Comparison of ENCODE assay signal across 34 cellular contexts in the genomic region with DNA sequence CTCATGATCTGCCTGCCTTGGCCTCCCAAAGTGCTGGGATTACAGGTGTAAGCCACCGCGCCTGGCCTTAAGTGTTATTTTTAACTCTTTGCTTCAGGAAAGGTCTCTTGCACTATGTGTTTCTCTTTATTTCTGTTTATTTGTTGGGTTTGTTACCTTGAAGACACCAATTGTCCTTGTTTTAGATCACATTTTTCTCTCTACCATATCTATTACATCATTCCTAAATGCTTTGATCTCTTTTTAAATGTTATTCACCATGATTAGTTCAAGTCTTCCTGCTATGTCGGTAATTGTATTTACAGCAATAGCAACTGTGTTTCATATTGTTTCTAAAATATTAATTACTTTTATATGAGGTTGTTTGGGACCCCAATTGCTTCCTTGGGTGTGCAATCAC.
"Had no signal": no experiment of that assay in that cellular context is flagged by ENCODE, and none has a peak within 500 bp of the region (broad histone marks: within the 10 kb centered on the region; RNA-seq: fewer than 3 reads in every experiment).

No MANE protein-coding gene starts in this region.

- DNase-seq: activated effector memory CD4-positive, alpha-beta T cell treated with anti-CD3 and anti-CD28 coated beads, Interleukin-2, amount 50 U/mL, for 16 hours; activated effector memory CD4-positive, alpha-beta T cell treated with Interleukin-2 at 50 U/mL for 16 hours; activated gamma-delta T cell; activated gamma-delta T cell treated with Interleukin-2 at 50 U/mL for 16 hours; activated naive CD4-positive, alpha-beta T cell; activated naive CD4-positive, alpha-beta T cell treated with anti-CD3 and anti-CD28 coated beads for 36 hours; activated naive CD4-positive, alpha-beta T cell treated with anti-CD3 and anti-CD28 coated beads, Interleukin-2, amount 10 ng/mL, durations not matched to agents 7 days and 5 days; activated naive CD4-positive, alpha-beta T cell treated with anti-CD3 and anti-CD28 coated beads, Interleukin-2, amount 50 U/mL, for 16 hours; activated naive CD4-positive, alpha-beta T cell treated with Interleukin-2 at 50 U/mL for 16 hours; activated naive CD8-positive, alpha-beta T cell treated with anti-CD3 and anti-CD28 coated beads for 36 hours; activated naive CD8-positive, alpha-beta T cell treated with anti-CD3 and anti-CD28 coated beads, Interleukin-2, amount 10 ng/mL, durations not matched to agents 7 days and 5 days; activated naive CD8-positive, alpha-beta T cell treated with anti-CD3 and anti-CD28 coated beads, Interleukin-2, amount 50 U/mL, for 24 hours; activated T-cell treated with anti-CD3 and anti-CD28 coated beads, Interleukin-2, amount 50 U/mL, for 1 hour; activated T-cell treated with anti-CD3 and anti-CD28 coated beads, Interleukin-2, amount 50 U/mL, for 24 hours; activated T-cell treated with anti-CD3 and anti-CD28 coated beads, Interleukin-2, amount 50 U/mL, for 4 hours; activated T-cell treated with anti-CD3 and anti-CD28 coated beads, Interleukin-2, amount 50 U/mL, for 48 hours; activated T-cell treated with anti-CD3 and anti-CD28 coated beads, Interleukin-2, amount 50 U/mL, for 72 hours; adrenal gland; amniotic stem cell; amygdala; anterior cingulate cortex; aorta; body of pancreas; brain microvascular endothelial cell; caudate nucleus; central memory CD4-positive, alpha-beta T cell; cerebellar nuclear complex had no signal

- H3K9me3 ChIP-seq: adrenal gland, body of pancreas, breast epithelium had no signal

- H3K4me3 ChIP-seq: adrenal gland, ascending aorta, body of pancreas, breast epithelium, cardiac muscle cell had no signal

- H3K27me3 ChIP-seq: adrenal gland, ascending aorta, body of pancreas, brain microvascular endothelial cell, breast epithelium, cardiac muscle cell had no signal

- H3K27ac ChIP-seq: adrenal gland, ascending aorta, body of pancreas, brain microvascular endothelial cell, breast epithelium, cardiac muscle cell had no signal

- H3K4me1 ChIP-seq: adrenal gland, ascending aorta, breast epithelium had no signal

- ATAC-seq: activated naive CD4-positive, alpha-beta T cell treated with anti-CD3 and anti-CD28 coated beads, Interleukin-2, amount 50 U/mL, for 72 hours; activated naive CD8-positive, alpha-beta T cell treated with anti-CD3 and anti-CD28 coated beads, Interleukin-2, amount 50 U/mL, for 24 hours; activated T-cell treated with anti-CD3 and anti-CD28 coated beads, Interleukin-2, amount 50 U/mL, for 4 hours; activated T-cell treated with anti-CD3 and anti-CD28 coated beads, Interleukin-2, amount 50 U/mL, for 72 hours; activated T-helper 17 cell treated with anti-CD3 and anti-CD28 coated beads, Interleukin-2, amount 50 U/mL, for 72 hours; body of pancreas had no signal

- H3K36me3 ChIP-seq: adrenal gland, ascending aorta, brain microvascular endothelial cell, breast epithelium, cardiac muscle cell had no signal

- FAIRE-seq: astrocyte, bronchial epithelial cell had no signal
